In the genomic region with DNA sequence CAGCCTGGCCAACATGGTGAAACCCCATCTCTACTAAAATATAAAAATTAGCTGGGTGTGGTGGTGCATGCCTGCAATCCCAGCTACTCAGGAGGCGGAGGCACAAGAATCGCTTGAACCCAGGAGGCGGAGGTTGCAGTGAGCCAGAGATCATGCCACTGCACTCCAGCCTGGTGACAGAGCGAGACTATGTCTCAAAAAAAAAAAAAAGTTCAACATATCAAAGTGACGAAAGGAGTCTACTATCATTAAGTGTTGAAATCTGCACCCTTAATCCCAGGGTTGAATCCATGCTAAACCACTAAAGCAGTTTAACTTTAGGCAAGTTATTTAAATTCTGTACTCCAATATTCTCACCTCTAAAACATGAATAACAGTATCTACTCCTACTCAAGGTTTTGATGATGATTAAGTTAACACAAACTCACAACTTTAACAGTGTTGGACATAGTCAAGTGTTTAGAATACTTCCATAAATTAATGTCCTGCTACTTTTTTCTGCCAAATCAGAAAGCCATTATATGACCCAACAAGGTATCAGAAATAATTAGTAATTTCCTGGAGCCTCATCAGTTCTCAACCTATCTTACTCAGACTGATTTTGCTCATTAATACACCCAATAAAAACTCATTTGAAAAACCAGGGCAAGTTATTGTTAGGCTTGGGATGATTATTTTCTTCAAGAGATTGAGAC, we compare ENCODE assay signal across 13 cellular contexts. TPM values are rescaled to one million over a fixed set of nuclear protein-coding genes. Genes with fewer than 3 reads are reported as not detected.
A peak's percentile ranks its signal among the peaks of the same experiment; 100 is the strongest.
DNase-seq lines count a peak whose midpoint lies in the region; TF ChIP-seq lines count a peak whose summit lies in the region.
"Had no signal": no experiment of that assay in that cellular context is flagged by ENCODE, and none has a peak within 500 bp of the region (broad histone marks: within the 10 kb centered on the region; RNA-seq: fewer than 3 reads in every experiment).

No MANE protein-coding gene starts in this region.

- no peaks in the 10 kb centered on the region for H3K9me3 Mint-ChIP-seq in activated naive CD8-positive, alpha-beta T cell (ENCODE audit: low read depth)
- H3K9me3 Mint-ChIP-seq in mesothelial cell of epicardium, result no peaks in the 10 kb centered on the region

- H3K27ac Mint-ChIP-seq in activated naive CD8-positive, alpha-beta T cell, result peak overlapping the region; percentile 90
- H3K27ac Mint-ChIP-seq in mesothelial cell of epicardium, result peak overlapping the region; percentile 13

- H3K9me3 ChIP-seq in BLaER1 treated with 17β-estradiol and CSF1 and Interleukin-3, amounts not matched to agents 10 nM and 100 nM (replicated peaks in 1 of 11), result no peaks in the 10 kb centered on the region
- H3K9me3 ChIP-seq: heart left ventricle had no signal

- DNase-seq in mesothelial cell of epicardium (ENCODE audit: low spot score in 2 of 2, unreplicated experiment in 2 of 2) (no peak), GOT3 (lab: John Stamatoyannopoulos, UW) (no peak), SW 1271 (lab: John Stamatoyannopoulos, UW) (no peak), GM03348 (ENCODE audit: low spot score) (no peak)
- DNase-seq in effector CD4-positive, alpha-beta T cell, result no peak
- DNase-seq: heart left ventricle, left ventricle myocardium superior, NCI-H1105 treated with DMSO at 0.1 percent for 48 hours, NCI-H524 treated with DMSO at 0.1 percent for 48 hours had no signal

- peaks cover 79% of the 10 kb centered on the region for H3K4me1 Mint-ChIP-seq in activated naive CD8-positive, alpha-beta T cell (ENCODE audit: low read depth)
- H3K4me1 Mint-ChIP-seq in mesothelial cell of epicardium, result peaks cover 53% of the 10 kb centered on the region

- no peak for TF ChIP-seq CTCF in mesothelial cell of epicardium (IDR thresholded peaks at IDR 0.05; ENCODE audit: unreplicated experiment)

- no peak overlapping the region; a peak in 1 of 22 replicates for H3K27ac ChIP-seq in BLaER1 treated with 17β-estradiol and CSF1 and Interleukin-3, amounts not matched to agents 10 nM and 100 nM
- H3K27ac ChIP-seq: heart left ventricle had no signal

- H4K20me1 ChIP-seq in BLaER1 treated with 17β-estradiol and CSF1 and Interleukin-3, amounts not matched to agents 10 nM and 100 nM, result peaks cover 100% of the 10 kb centered on the region in 11 experiments

- no peaks in the 10 kb centered on the region for H3K27me3 Mint-ChIP-seq in activated naive CD8-positive, alpha-beta T cell
- no peaks in the 10 kb centered on the region for H3K27me3 Mint-ChIP-seq in mesothelial cell of epicardium (ENCODE audit: low read depth)

- H3K36me3 ChIP-seq in BLaER1 treated with 17β-estradiol and CSF1 and Interleukin-3, amounts not matched to agents 10 nM and 100 nM, result peaks cover 98 to 100% (median 100%) of the 10 kb centered on the region in 11 experiments

- H3K4me1 ChIP-seq in BLaER1 treated with 17β-estradiol and CSF1 and Interleukin-3, amounts not matched to agents 10 nM and 100 nM, result peaks cover 38 to 78% (median 51%) of the 10 kb centered on the region in 10 experiments

- peak overlapping the region; percentile 3 to 56 (median 33); a peak in 17 of 22 replicates for H3K4me2 ChIP-seq in BLaER1 treated with 17β-estradiol and CSF1 and Interleukin-3, amounts not matched to agents 10 nM and 100 nM

- H3K4me3 ChIP-seq in BLaER1 treated with 17β-estradiol and CSF1 and Interleukin-3, amounts not matched to agents 10 nM and 100 nM, result no peak overlapping the region
- H3K4me3 ChIP-seq: heart left ventricle had no signal

- peak overlapping the region in 2 of 11 experiments; percentile 13 to 45; a peak in 2 of 22 replicates for H3K9ac ChIP-seq in BLaER1 treated with 17β-estradiol and CSF1 and Interleukin-3, amounts not matched to agents 10 nM and 100 nM

- peak; percentile 8 for TF ChIP-seq POLR2A in GM19099 (IDR thresholded peaks at IDR 0.05; ENCODE audit: extremely low read depth, insufficient read length, low read depth)

- H3K4me3 Mint-ChIP-seq in activated naive CD8-positive, alpha-beta T cell, result peak overlapping the region; percentile 89
- no peak overlapping the region for H3K4me3 Mint-ChIP-seq in mesothelial cell of epicardium

- peaks cover 30% of the 10 kb centered on the region for H3K36me3 Mint-ChIP-seq in activated naive CD8-positive, alpha-beta T cell
- H3K36me3 Mint-ChIP-seq in mesothelial cell of epicardium, result peaks cover 40% of the 10 kb centered on the region

- H3K27me3 ChIP-seq in BLaER1 treated with 17β-estradiol and CSF1 and Interleukin-3, amounts not matched to agents 10 nM and 100 nM, result no peaks in the 10 kb centered on the region
- H3K27me3 ChIP-seq: heart left ventricle had no signal

RNA-seq across cellular contexts. Expression of a gene that starts 10.9 kb away (rescaled TPM):
- 669 to 698 TPM (median 675 TPM) in 3 replicates for total RNA-seq in mesothelial cell of epicardium

RNA-seq across cellular contexts. Expression of a gene that starts 21.5 kb away (rescaled TPM):
- total RNA-seq in mesothelial cell of epicardium, result 0.29 to 0.35 TPM (median 0.29 TPM) in 3 replicates
- total RNA-seq: HT1080 had no signal
